ENCODE assay signal across 17 cellular contexts in the genomic region with DNA sequence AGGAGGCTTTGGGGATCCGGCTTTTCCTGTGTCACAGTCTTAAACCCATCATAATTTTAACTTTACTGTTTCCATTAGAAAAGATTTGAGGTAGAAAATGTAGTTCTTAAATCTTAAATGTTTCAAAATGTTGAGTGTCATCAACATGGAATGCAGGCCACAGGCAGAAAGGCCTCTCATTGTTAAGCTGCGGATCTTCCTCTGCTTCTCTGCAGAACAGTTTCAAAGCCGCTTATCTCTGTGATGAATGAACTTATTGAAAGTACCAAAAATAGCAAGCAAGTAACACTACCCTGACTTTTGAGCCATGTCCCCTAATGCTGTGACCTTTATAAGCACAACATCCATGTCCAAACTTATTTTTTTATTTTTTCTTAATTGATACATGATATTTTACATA.
DNase-seq lines count a peak whose midpoint lies in the region; ATAC-seq and TF ChIP-seq lines count a peak whose summit lies in the region.
"Had no signal": no experiment of that assay in that cellular context is flagged by ENCODE, and none has a peak within 500 bp of the region (broad histone marks: within the 10 kb centered on the region; RNA-seq: fewer than 3 reads in every experiment).

No MANE protein-coding gene starts in this region.

- ATAC-seq in GM18502 (IDR thresholded peaks at IDR 0.05; ENCODE audit: poor library complexity, unreplicated experiment) (no peak), HG03378 (IDR thresholded peaks at IDR 0.05; ENCODE audit: unreplicated experiment) (no peak)
- ATAC-seq: CD8-positive, alpha-beta T cell; HCT116 had no signal

- H3K4me1 ChIP-seq in endodermal cell (ENCODE audit: control insufficient read depth, insufficient read depth, low read length) (no peaks in the 10 kb centered on the region), mesodermal cell (ENCODE audit: control insufficient read depth, insufficient read depth, low read length, poor library complexity, severe bottlenecking) (peaks cover 12% of the 10 kb centered on the region), smooth muscle cell (ENCODE audit: low read depth) (no peaks in the 10 kb centered on the region)
- H3K4me1 ChIP-seq: BLaER1 treated with 17β-estradiol and CSF1 and Interleukin-3, amounts not matched to agents 10 nM and 100 nM had no signal

- 77 to 100% methylated on average over 1 to 2 of the region's 3 CpGs for WGBS in endodermal cell (ENCODE audit: insufficient coverage in 1 of 2, insufficient read length in 1 of 2), 2 experiments
- no CpG with 5 or more reads among the region's 3 CpGs for WGBS in mesodermal cell (ENCODE audit: insufficient coverage in 2 of 2), 2 experiments
- WGBS in smooth muscle cell (ENCODE audit: low lambda C conversion rate), result 7% methylated on average over 3 of the region's 3 CpGs

- peak overlapping the region; percentile 56 for H3K4me2 ChIP-seq in smooth muscle cell
- H3K4me2 ChIP-seq: BLaER1 treated with 17β-estradiol and CSF1 and Interleukin-3, amounts not matched to agents 10 nM and 100 nM had no signal

- intact Hi-C loops in posterior vena cava (cut with DNase I), result no loop called here

- DNase-seq in COLO829 (ENCODE audit: low spot score), result peak; percentile 20
- DNase-seq in endodermal cell, result no peak
- no peak for DNase-seq in smooth muscle cell (lab: John Stamatoyannopoulos, UW; ENCODE audit: unreplicated experiment)
- DNase-seq in posterior vena cava (ENCODE audit: low spot score), result no peak
- DNase-seq: CD8-positive, alpha-beta T cell; COR-L47; GDM1; GOT3; H7; HFFc6 had no signal

- H3K4me1 Mint-ChIP-seq in endodermal cell, result peaks cover 26% of the 10 kb centered on the region
- H3K4me1 Mint-ChIP-seq: B cell had no signal

- H3K27ac ChIP-seq in endodermal cell (ENCODE audit: low read depth, low read length), result no peak overlapping the region
- peak overlapping the region; percentile 73 for H3K27ac ChIP-seq in mesodermal cell (ENCODE audit: low read depth, low read length, severe bottlenecking)
- H3K27ac ChIP-seq in smooth muscle cell (ENCODE audit: low read depth), result peak overlapping the region; percentile 51
- H3K27ac ChIP-seq: BLaER1 treated with 17β-estradiol and CSF1 and Interleukin-3, amounts not matched to agents 10 nM and 100 nM; HL-60 had no signal

- H3K27me3 ChIP-seq in endodermal cell (ENCODE audit: control insufficient read depth, insufficient read depth, low read length, poor library complexity, severe bottlenecking) (no peaks in the 10 kb centered on the region), smooth muscle cell (ENCODE audit: low read depth) (no peaks in the 10 kb centered on the region)
- H3K27me3 ChIP-seq: BLaER1 treated with 17β-estradiol and CSF1 and Interleukin-3, amounts not matched to agents 10 nM and 100 nM had no signal

- no peaks in the 10 kb centered on the region for H3K79me2 ChIP-seq in smooth muscle cell (ENCODE audit: low read depth)

- no peaks in the 10 kb centered on the region for H3K27me3 Mint-ChIP-seq in endodermal cell (ENCODE audit: insufficient read depth)
- H3K27me3 Mint-ChIP-seq: B cell had no signal

- no peak for TF ChIP-seq CTCF in endodermal cell (conservative IDR thresholded peaks at IDR 0.05)
- TF ChIP-seq CTCF in smooth muscle cell (IDR thresholded peaks at IDR 0.05; ENCODE audit: borderline replicate concordance, insufficient read depth, poor library complexity, severe bottlenecking), result no peak

- no peak overlapping the region for H3K4me3 Mint-ChIP-seq in endodermal cell
- H3K4me3 Mint-ChIP-seq: B cell; CD8-positive, alpha-beta T cell; HFFc6 had no signal

- H3K27ac Mint-ChIP-seq in endodermal cell, result peak overlapping the region; percentile 91
- H3K27ac Mint-ChIP-seq: B cell; CD8-positive, alpha-beta T cell; HFFc6 had no signal

- H3K4me3 ChIP-seq in endodermal cell (ENCODE audit: low read length) (no peak overlapping the region), mesodermal cell (ENCODE audit: extremely low read depth, insufficient read depth, low read length, poor library complexity, severe bottlenecking) (no peak overlapping the region), smooth muscle cell (no peak overlapping the region)
- H3K4me3 ChIP-seq: BLaER1 treated with 17β-estradiol and CSF1 and Interleukin-3, amounts not matched to agents 10 nM and 100 nM had no signal

- H3K9me3 ChIP-seq in endodermal cell (ENCODE audit: control insufficient read depth, low read length) (peaks cover 9% of the 10 kb centered on the region), mesodermal cell (ENCODE audit: control insufficient read depth, low read length) (no peaks in the 10 kb centered on the region), smooth muscle cell (replicated peaks; ENCODE audit: low read depth) (no peaks in the 10 kb centered on the region)
- H3K9me3 ChIP-seq: BLaER1 treated with 17β-estradiol and CSF1 and Interleukin-3, amounts not matched to agents 10 nM and 100 nM had no signal

- peaks cover 5% of the 10 kb centered on the region for H3K36me3 Mint-ChIP-seq in endodermal cell (ENCODE audit: low read depth)
- H3K36me3 Mint-ChIP-seq: CD8-positive, alpha-beta T cell had no signal

- H4K20me1 ChIP-seq in smooth muscle cell (ENCODE audit: low read depth), result no peaks in the 10 kb centered on the region
- H4K20me1 ChIP-seq: BLaER1 treated with 17β-estradiol and CSF1 and Interleukin-3, amounts not matched to agents 10 nM and 100 nM had no signal

- H2AFZ ChIP-seq in smooth muscle cell (ENCODE audit: low read depth), result peak overlapping the region; percentile 1

- H3K9ac ChIP-seq in endodermal cell (ENCODE audit: extremely low read depth, low read length, poor library complexity, severe bottlenecking) (no peak overlapping the region), smooth muscle cell (ENCODE audit: low read depth) (no peak overlapping the region)
- H3K9ac ChIP-seq: BLaER1 treated with 17β-estradiol and CSF1 and Interleukin-3, amounts not matched to agents 10 nM and 100 nM had no signal

- no peaks in the 10 kb centered on the region for H3K36me3 ChIP-seq in endodermal cell (ENCODE audit: control insufficient read depth, insufficient read depth, low read length)
- H3K36me3 ChIP-seq in mesodermal cell (ENCODE audit: control insufficient read depth, insufficient read depth, low read length), result no peaks in the 10 kb centered on the region
- no peaks in the 10 kb centered on the region for H3K36me3 ChIP-seq in smooth muscle cell (ENCODE audit: low read depth)
- H3K36me3 ChIP-seq: BLaER1 treated with 17β-estradiol and CSF1 and Interleukin-3, amounts not matched to agents 10 nM and 100 nM had no signal

- H3K9me3 Mint-ChIP-seq in endodermal cell, result peaks cover 17% of the 10 kb centered on the region

- H3F3A ChIP-seq in smooth muscle cell (ENCODE audit: low read depth), result no peaks in the 10 kb centered on the region
